ENCODE assay signal across 16 cellular contexts in genomic region chr14:78737116-78737515, GRCh38.
DNase-seq lines count a peak whose midpoint lies in the region; TF ChIP-seq lines count a peak whose summit lies in the region.
"Had no signal": no experiment of that assay in that cellular context is flagged by ENCODE, and none has a peak within 500 bp of the region (broad histone marks: within the 10 kb centered on the region; RNA-seq: fewer than 3 reads in every experiment).

No MANE protein-coding gene starts in this region.

- H4K8ac ChIP-seq in neuronal stem cell (ENCODE audit: low read depth, low read length), result no peak overlapping the region

- WGBS in neuronal stem cell (ENCODE audit: extremely low coverage in 2 of 2, insufficient read length in 2 of 2, insufficient replicate concordance in 1 of 2), 2 donors, result no CpG with 5 or more reads among the region's 3 CpGs

- H3K36me3 ChIP-seq in neuronal stem cell (replicated peaks in 1 of 2; ENCODE audit: control insufficient read depth in 2 of 2, insufficient read depth in 2 of 2, low read length in 2 of 2) (no peaks in the 10 kb centered on the region), colonic mucosa (no peaks in the 10 kb centered on the region)
- H3K36me3 ChIP-seq: BE2C had no signal

- H3K9me3 ChIP-seq in neuronal stem cell (replicated peaks in 1 of 2; ENCODE audit: control insufficient read depth in 2 of 2, insufficient read depth in 1 of 2, low read depth in 1 of 2, low read length in 2 of 2) (no peaks in the 10 kb centered on the region), colonic mucosa (no peaks in the 10 kb centered on the region)
- H3K9me3 ChIP-seq: BE2C had no signal

- H3K18ac ChIP-seq in neuronal stem cell (ENCODE audit: low read length), result no peak overlapping the region

- H2BK5ac ChIP-seq in neuronal stem cell (ENCODE audit: low read length), result no peak overlapping the region

- H2BK12ac ChIP-seq in neuronal stem cell (ENCODE audit: low read length), result no peak overlapping the region

- H3K9ac ChIP-seq in neuronal stem cell (ENCODE audit: low read depth, low read length, poor library complexity), result no peak overlapping the region
- no peak overlapping the region for H3K9ac ChIP-seq in colonic mucosa (ENCODE audit: low read depth in 2 of 2, low read length in 2 of 2)
- H3K9ac ChIP-seq: GM23248 had no signal

- DNase-seq in NCI-H82 (lab: John Stamatoyannopoulos, UW), result peak; percentile 94
- DNase-seq in neuronal stem cell (ENCODE audit: low spot score), result peak; percentile 9
- no peak for DNase-seq in hippocampal formation (lab: John Stamatoyannopoulos, UW)
- no peak for DNase-seq in colonic mucosa
- no peak for DNase-seq in anterior cingulate cortex (lab: John Stamatoyannopoulos, UW)
- DNase-seq: ACHN; BE2C; C1 segment of cervical spinal cord; CD4-positive, CD25-positive, alpha-beta regulatory T cell; CD8-positive, alpha-beta memory T cell; COR-L47; GDM1; GM23248; HCEC 1CT; IMR-90 had no signal

- no peak overlapping the region for H2AK5ac ChIP-seq in neuronal stem cell (ENCODE audit: low read depth, low read length)

- H4K91ac ChIP-seq in neuronal stem cell (ENCODE audit: low read depth, low read length, poor library complexity), result no peak overlapping the region

- H3K27me3 Mint-ChIP-seq in brain, result peaks cover 4% of the 10 kb centered on the region
- H3K27me3 Mint-ChIP-seq: CD4-positive, CD25-positive, alpha-beta regulatory T cell had no signal

- no peak overlapping the region for H3K4ac ChIP-seq in neuronal stem cell (ENCODE audit: low read length)

- no peaks in the 10 kb centered on the region for H3K9me3 Mint-ChIP-seq in brain

- H3K14ac ChIP-seq in neuronal stem cell (ENCODE audit: low read length), result no peak overlapping the region

- H3K4me1 Mint-ChIP-seq in brain, result peaks cover 18% of the 10 kb centered on the region
- H3K4me1 Mint-ChIP-seq: CD4-positive, CD25-positive, alpha-beta regulatory T cell; CD8-positive, alpha-beta memory T cell had no signal

- no peak overlapping the region for H2BK15ac ChIP-seq in neuronal stem cell (ENCODE audit: low read length)

- H2BK120ac ChIP-seq in neuronal stem cell (ENCODE audit: low read depth, low read length), result no peak overlapping the region

- H3K27me3 ChIP-seq in neuronal stem cell (ENCODE audit: control insufficient read depth in 3 of 3, insufficient read depth in 3 of 3, low read depth in 1 of 3, low read length in 3 of 3), result no peaks in the 10 kb centered on the region
- no peaks in the 10 kb centered on the region for H3K27me3 ChIP-seq in colonic mucosa
- H3K27me3 ChIP-seq: BE2C had no signal

- H3K4me1 ChIP-seq in neuronal stem cell (ENCODE audit: control insufficient read depth in 2 of 2, insufficient read depth in 1 of 2, low read depth in 1 of 2, low read length in 2 of 2) (peaks cover 0 to 7% of the 10 kb centered on the region in 2 donors), colonic mucosa (no peaks in the 10 kb centered on the region)
- H3K4me1 ChIP-seq: BE2C had no signal

- H3K23ac ChIP-seq in neuronal stem cell (ENCODE audit: low read depth, low read length, poor library complexity), result no peak overlapping the region

- no peak for TF ChIP-seq CTCF in brain (conservative IDR thresholded peaks at IDR 0.05)
- no peak for TF ChIP-seq CTCF in colonic mucosa (IDR thresholded peaks at IDR 0.05)

- H3K4me2 ChIP-seq in neuronal stem cell (ENCODE audit: insufficient read depth, low read length, poor library complexity, severe bottlenecking), result no peak overlapping the region

- H3K4me3 Mint-ChIP-seq in brain, result no peak overlapping the region
- H3K4me3 Mint-ChIP-seq: CD4-positive, CD25-positive, alpha-beta regulatory T cell; CD8-positive, alpha-beta memory T cell had no signal

- peak overlapping the region in 3 of 5 experiments; percentile 26 to 82 (median 67) for H3K27ac Mint-ChIP-seq in brain
- H3K27ac Mint-ChIP-seq: CD4-positive, CD25-positive, alpha-beta regulatory T cell; CD8-positive, alpha-beta memory T cell had no signal

- intact Hi-C loops in colonic mucosa (cut with DNase I), result no loop called here

- no peaks in the 10 kb centered on the region for H3K36me3 Mint-ChIP-seq in brain
- H3K36me3 Mint-ChIP-seq: CD4-positive, CD25-positive, alpha-beta regulatory T cell; CD8-positive, alpha-beta memory T cell had no signal

- no peak overlapping the region for H2AFZ ChIP-seq in neuronal stem cell (ENCODE audit: low read length)
- H2AFZ ChIP-seq: GM23248 had no signal

- no peak overlapping the region for H3K4me3 ChIP-seq in neuronal stem cell (ENCODE audit: low read length in 2 of 2)
- H3K4me3 ChIP-seq in colonic mucosa, result no peak overlapping the region
- H3K4me3 ChIP-seq: GM23248 had no signal

- no peaks in the 10 kb centered on the region for H3K79me1 ChIP-seq in neuronal stem cell (ENCODE audit: low read depth, low read length)

- H3K27ac ChIP-seq in neuronal stem cell (replicated peaks; ENCODE audit: low read length), result no peak overlapping the region
- no peak overlapping the region for H3K27ac ChIP-seq in colonic mucosa
- H3K27ac ChIP-seq: GM23248 had no signal

Comparison
In these comparisons a context has a peak if more than half of its experiments do, and no peak if none do; other contexts are left out.
1. DNase-seq: peak in NCI-H82 (single experiment) and neuronal stem cell (single experiment); none in hippocampal formation (0 of 2), colonic mucosa (single experiment) and anterior cingulate cortex (0 of 58).